30 cellular contexts compared by ENCODE assay signal in genomic region chr9:93354451-93354850, GRCh38.
DNase-seq lines count a peak whose midpoint lies in the region; ATAC-seq, FAIRE-seq and TF ChIP-seq lines count a peak whose summit lies in the region.
"Had no signal": no experiment of that assay in that cellular context is flagged by ENCODE, and none has a peak within 500 bp of the region (broad histone marks: within the 10 kb centered on the region; RNA-seq: fewer than 3 reads in every experiment).

No MANE protein-coding gene starts in this region.

- H3K9ac ChIP-seq in ES-I3 (ENCODE audit: low read depth, low read length) (0 out of 2 replicates have a peak overlapping the region, but pooled peaks have one; percentile 0), NT2/D1 (ENCODE audit: insufficient read length, low read depth) (peak overlapping the region; percentile 10)
- H3K9ac ChIP-seq: neural progenitor cell had no signal

- no peak for DNase-seq in NT2/D1 (ENCODE audit: low read depth, low spot score)
- peak; percentile 13 for DNase-seq in bronchial epithelial cell (ENCODE audit: low read depth)
- peak; percentile 2 for DNase-seq in myocyte (ENCODE audit: low read depth)
- no peak for DNase-seq in esophagus squamous epithelium (lab: John Stamatoyannopoulos, UW)
- no peak for DNase-seq in left lobe of liver (ENCODE audit: low spot score)
- DNase-seq in NCI-H774 (lab: John Stamatoyannopoulos, UW): no peak
- DNase-seq in DMS 273 treated with DMSO at 0.1 percent for 48 hours (lab: John Stamatoyannopoulos, UW): no peak
- DNase-seq: activated B cell treated with CpG ODN at 0.5 μM for 24 hours; activated CD4-positive, alpha-beta T cell treated with anti-CD3 and anti-CD28 coated beads, Interleukin-2, amount 50 U/mL, for 48 hours; activated CD8-positive, alpha-beta memory T cell treated with anti-CD3 and anti-CD28 coated beads, Interleukin-2, amount 50 U/mL, for 48 hours; effector memory CD8-positive, alpha-beta T cell; GDM1; HCEC 1CT; heart left ventricle; NCI-H1092 treated with DMSO at 0.1 percent for 48 hours; NCI-H2081 treated with DMSO at 0.1 percent for 48 hours; NCI-H446; NK-92 treated with Interleukin-12 subunit alpha and Interleukin-12 subunit beta, amount 100 ng/mL, for 24 hours; RPMI8226; stimulated activated CD4-positive, alpha-beta T cell treated with anti-CD3 and anti-CD28 coated beads, Interleukin-2, amount 100 ng/mL, for 24 hours had no signal

- FAIRE-seq in bronchial epithelial cell (lab: Jason Lieb, UNC): no peak
- FAIRE-seq: colon, HTR-8/SVneo, urothelium cell line had no signal

- H3K9me3 ChIP-seq in ES-I3 (ENCODE audit: control insufficient read depth, insufficient read depth, low read length) (peaks cover 17% of the 10 kb centered on the region; the same call in 1 of the 2 replicates), NT2/D1 (ENCODE audit: insufficient read depth, low read length) (peaks cover 45% of the 10 kb centered on the region), esophagus squamous epithelium (no peaks in the 10 kb centered on the region)
- H3K9me3 ChIP-seq: heart left ventricle, prostate gland, suprapubic skin had no signal

- TF ChIP-seq CTCF in bronchial epithelial cell (IDR thresholded peaks at IDR 0.05; ENCODE audit: insufficient read depth, low read length, severe bottlenecking) (no peak), esophagus squamous epithelium (IDR thresholded peaks at IDR 0.05) (no peak)

- H3K27me3 ChIP-seq in NT2/D1 (ENCODE audit: insufficient read depth, insufficient read length): no peaks in the 10 kb centered on the region
- H3K27me3 ChIP-seq in bronchial epithelial cell (ENCODE audit: control insufficient read depth, insufficient read depth, low read length): no peaks in the 10 kb centered on the region
- H3K27me3 ChIP-seq in esophagus squamous epithelium: no peaks in the 10 kb centered on the region
- H3K27me3 ChIP-seq: heart left ventricle, suprapubic skin had no signal

- H3K36me3 ChIP-seq in ES-I3 (ENCODE audit: insufficient read depth, low read length) (peaks cover 31% of the 10 kb centered on the region), NT2/D1 (ENCODE audit: insufficient read depth, insufficient read length, low read length) (no peaks in the 10 kb centered on the region), bronchial epithelial cell (ENCODE audit: control insufficient read depth, insufficient read depth, low read length) (no peaks in the 10 kb centered on the region), esophagus squamous epithelium (no peaks in the 10 kb centered on the region)
- H3K36me3 ChIP-seq: heart left ventricle, neural progenitor cell, prostate gland, suprapubic skin had no signal

- intact Hi-C loops in esophagus squamous epithelium (cut with DNase I): no loop called here

- peaks cover 7% of the 10 kb centered on the region; the same call in 1 of the 2 replicates for H3K4me1 ChIP-seq in ES-I3 (ENCODE audit: insufficient read depth, low read length)
- H3K4me1 ChIP-seq in NT2/D1 (ENCODE audit: insufficient read depth, insufficient read length): peaks cover 6% of the 10 kb centered on the region
- H3K4me1 ChIP-seq in esophagus squamous epithelium: no peaks in the 10 kb centered on the region
- H3K4me1 ChIP-seq: heart left ventricle, neural progenitor cell, prostate gland, suprapubic skin had no signal

- H3K4me3 ChIP-seq in NT2/D1 (ENCODE audit: insufficient read length, low read depth): no peak overlapping the region
- H3K4me3 ChIP-seq in bronchial epithelial cell (ENCODE audit: low read depth, low read length): no peak overlapping the region
- no peak overlapping the region for H3K4me3 ChIP-seq in esophagus squamous epithelium
- H3K4me3 ChIP-seq: heart left ventricle, neural progenitor cell, prostate gland, skin epidermis, suprapubic skin had no signal

- no peak overlapping the region for H3K27ac ChIP-seq in esophagus squamous epithelium
- H3K27ac ChIP-seq: C4-2B, heart left ventricle, neural progenitor cell, prostate gland, skin epidermis, suprapubic skin had no signal

- no peak for ATAC-seq in left lobe of liver
- ATAC-seq: effector memory CD8-positive, alpha-beta T cell; heart left ventricle; stimulated activated effector memory CD8-positive, alpha-beta T cell treated with anti-CD3 and anti-CD28 coated beads, Interleukin-12 subunit alpha, Interleukin-12 subunit beta, amount 100 ng/mL, for 72 hours had no signal

- TF ChIP-seq POLR2A in esophagus squamous epithelium (IDR thresholded peaks at IDR 0.05): no peak

- whole genome bisulfite sequencing in esophagus squamous epithelium, 2 donors: 82 to 88% methylated on average over 4 of the region's 4 CpGs

Comparison
In these comparisons a context has a peak if more than half of its experiments do, and no peak if none do; other contexts are left out.
1. DNase-seq: peak in bronchial epithelial cell (single experiment) and myocyte (single experiment); none in NT2/D1 (single experiment), esophagus squamous epithelium (single experiment), left lobe of liver (single experiment), NCI-H774 (single experiment) and DMS 273 treated with DMSO at 0.1 percent for 48 hours (single experiment).